In the genomic region with DNA sequence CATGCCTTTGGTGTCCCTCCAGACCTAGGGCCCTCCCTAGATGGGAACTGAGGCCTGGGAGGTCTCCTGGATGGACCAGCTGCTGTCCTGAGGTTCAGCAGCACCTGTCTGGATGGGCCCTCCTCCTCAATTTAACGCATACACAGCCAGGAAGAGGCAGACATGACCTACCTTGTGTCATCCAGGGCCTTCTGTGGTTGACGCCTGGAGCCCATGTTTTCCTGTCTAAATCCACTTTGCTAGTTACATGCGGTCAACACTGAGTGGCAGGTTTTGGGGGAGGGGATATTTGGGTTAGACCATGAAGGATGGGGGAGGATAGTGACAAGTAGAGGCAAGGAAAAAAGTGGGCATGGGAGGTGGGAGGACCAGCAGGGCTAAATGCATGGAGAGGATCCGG, we compare ENCODE assay signal across 1 cellular context.
TF ChIP-seq lines count a peak whose summit lies in the region.

No MANE protein-coding gene starts in this region.

TF ChIP-seq in A549, 52 proteins besides CTCF, POLR2A, EP300 and RAD21 (continued from another document):
- TF ChIP-seq, protein P1, sequence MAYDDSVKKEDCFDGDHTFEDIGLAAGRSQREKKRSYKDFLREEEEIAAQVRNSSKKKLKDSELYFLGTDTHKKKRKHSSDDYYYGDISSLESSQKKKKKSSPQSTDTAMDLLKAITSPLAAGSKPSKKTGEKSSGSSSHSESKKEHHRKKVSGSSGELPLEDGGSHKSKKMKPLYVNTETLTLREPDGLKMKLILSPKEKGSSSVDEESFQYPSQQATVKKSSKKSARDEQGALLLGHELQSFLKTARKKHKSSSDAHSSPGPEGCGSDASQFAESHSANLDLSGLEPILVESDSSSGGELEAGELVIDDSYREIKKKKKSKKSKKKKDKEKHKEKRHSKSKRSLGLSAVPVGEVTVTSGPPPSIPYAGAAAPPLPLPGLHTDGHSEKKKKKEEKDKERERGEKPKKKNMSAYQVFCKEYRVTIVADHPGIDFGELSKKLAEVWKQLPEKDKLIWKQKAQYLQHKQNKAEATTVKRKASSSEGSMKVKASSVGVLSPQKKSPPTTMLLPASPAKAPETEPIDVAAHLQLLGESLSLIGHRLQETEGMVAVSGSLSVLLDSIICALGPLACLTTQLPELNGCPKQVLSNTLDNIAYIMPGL (CRISPR knock-in tag; IDR thresholded peaks at IDR 0.05; ENCODE audit: borderline replicate concordance): no peak
- TF ChIP-seq E2F6 (IDR thresholded peaks at IDR 0.05; ENCODE audit: borderline replicate concordance, low read depth) (no peak), FOSL2 (IDR thresholded peaks at IDR 0.05) (no peak), FOSL2 (CRISPR knock-in tag; IDR thresholded peaks at IDR 0.05) (no peak)
TF ChIP-seq in A549: peak in this region for 0.
